ENCODE assay signal across 1 cellular context in genomic region chr1:178021955-178022354, GRCh38.
TF ChIP-seq lines count a peak whose summit lies in the region.

No MANE protein-coding gene starts in this region.

TF ChIP-seq in HepG2, 621 proteins besides CTCF, POLR2A, EP300 and RAD21 (continued from another document and continues in another):
- TF ChIP-seq TIGD3 (CRISPR knock-in tag; IDR thresholded peaks at IDR 0.05; ENCODE audit: borderline replicate concordance) (no peak), LCORL (IDR thresholded peaks at IDR 0.05) (no peak), LCORL (CRISPR knock-in tag; IDR thresholded peaks at IDR 0.05) (no peak), MEIS2 (CRISPR knock-in tag; IDR thresholded peaks at IDR 0.05) (peak; percentile 32; the same call in 1 of the 2 replicates), PREB (CRISPR knock-in tag; IDR thresholded peaks at IDR 0.05) (no peak), FOXP1 (IDR thresholded peaks at IDR 0.05) (no peak), FOXP1 (CRISPR knock-in tag; IDR thresholded peaks at IDR 0.05) (peak; percentile 13; the same call in 1 of the 2 replicates), SP140L (CRISPR knock-in tag; IDR thresholded peaks at IDR 0.05; ENCODE audit: borderline replicate concordance) (no peak), ZNF451 (CRISPR knock-in tag; IDR thresholded peaks at IDR 0.05) (no peak), POLR2G (IDR thresholded peaks at IDR 0.05; ENCODE audit: low read depth, low read length) (0 out of 2 replicates have a peak, but pooled peaks have one; percentile 31), RFX1 (IDR thresholded peaks at IDR 0.05) (no peak), ZNF589 (CRISPR knock-in tag; conservative IDR thresholded peaks at IDR 0.05) (no peak), THRA (CRISPR knock-in tag; IDR thresholded peaks at IDR 0.05; ENCODE audit: borderline replicate concordance) (no peak; the same call in 1 of the 2 replicates), ZNF687 (CRISPR knock-in tag; IDR thresholded peaks at IDR 0.05) (no peak), HOXA3 (CRISPR knock-in tag; IDR thresholded peaks at IDR 0.05) (peak; percentile 23; the same call in 1 of the 2 replicates), ETV6 (CRISPR knock-in tag; conservative IDR thresholded peaks at IDR 0.05) (no peak), ZNF136 (CRISPR knock-in tag; IDR thresholded peaks at IDR 0.05; ENCODE audit: low read depth) (no peak), EHMT2 (IDR thresholded peaks at IDR 0.05; ENCODE audit: borderline replicate concordance, low read depth, low read length) (peak; percentile 86; the same call in 1 of the 2 replicates), REPIN1 (CRISPR knock-in tag; IDR thresholded peaks at IDR 0.05; ENCODE audit: borderline replicate concordance, low read depth) (peak; percentile 51; the same call in 1 of the 2 replicates), ZNF432 (CRISPR knock-in tag; IDR thresholded peaks at IDR 0.05; ENCODE audit: borderline replicate concordance) (no peak), HDAC1 (CRISPR knock-in tag; IDR thresholded peaks at IDR 0.05) (peak; percentile 61), DDIT3 (CRISPR knock-in tag; IDR thresholded peaks at IDR 0.05) (no peak), ELF1 (CRISPR knock-in tag; IDR thresholded peaks at IDR 0.05) (no peak; the same call in 1 of the 2 replicates), ARID3A (IDR thresholded peaks at IDR 0.05; ENCODE audit: low read depth, low read length) (0 out of 2 replicates have a peak, but pooled peaks have one; percentile 36), ADNP (CRISPR knock-in tag; IDR thresholded peaks at IDR 0.05) (no peak), ZZZ3 (CRISPR knock-in tag; IDR thresholded peaks at IDR 0.05; ENCODE audit: borderline replicate concordance) (no peak), ZNF773 (CRISPR knock-in tag; IDR thresholded peaks at IDR 0.05; ENCODE audit: borderline replicate concordance) (no peak), PPARG (CRISPR knock-in tag; conservative IDR thresholded peaks at IDR 0.05) (peak; percentile 95), JARID2 (CRISPR knock-in tag; IDR thresholded peaks at IDR 0.05; ENCODE audit: insufficient replicate concordance) (no peak), ZFP90 (CRISPR knock-in tag; IDR thresholded peaks at IDR 0.05; ENCODE audit: borderline replicate concordance) (no peak), ZNF781 (CRISPR knock-in tag; IDR thresholded peaks at IDR 0.05; ENCODE audit: borderline replicate concordance, not compliant biosample characterization) (no peak), ZNF598 (CRISPR knock-in tag; IDR thresholded peaks at IDR 0.05; ENCODE audit: borderline replicate concordance) (no peak), ZNF543 (CRISPR knock-in tag; IDR thresholded peaks at IDR 0.05) (no peak), ZNF253 (CRISPR knock-in tag; IDR thresholded peaks at IDR 0.05; ENCODE audit: borderline replicate concordance) (no peak), THAP8 (CRISPR knock-in tag; IDR thresholded peaks at IDR 0.05; ENCODE audit: borderline replicate concordance) (no peak), NFKB2 (CRISPR knock-in tag; IDR thresholded peaks at IDR 0.05; ENCODE audit: borderline replicate concordance) (no peak), STAT5B (CRISPR knock-in tag; IDR thresholded peaks at IDR 0.05) (no peak), ISL2 (CRISPR knock-in tag; IDR thresholded peaks at IDR 0.05) (peak; percentile 25; the same call in 1 of the 2 replicates), ATF1 (CRISPR knock-in tag; IDR thresholded peaks at IDR 0.05) (peak; percentile 61), NFATC3 (CRISPR knock-in tag; IDR thresholded peaks at IDR 0.05) (no peak), RFXAP (CRISPR knock-in tag; IDR thresholded peaks at IDR 0.05; ENCODE audit: borderline replicate concordance) (no peak)
- TF ChIP-seq, protein P1, sequence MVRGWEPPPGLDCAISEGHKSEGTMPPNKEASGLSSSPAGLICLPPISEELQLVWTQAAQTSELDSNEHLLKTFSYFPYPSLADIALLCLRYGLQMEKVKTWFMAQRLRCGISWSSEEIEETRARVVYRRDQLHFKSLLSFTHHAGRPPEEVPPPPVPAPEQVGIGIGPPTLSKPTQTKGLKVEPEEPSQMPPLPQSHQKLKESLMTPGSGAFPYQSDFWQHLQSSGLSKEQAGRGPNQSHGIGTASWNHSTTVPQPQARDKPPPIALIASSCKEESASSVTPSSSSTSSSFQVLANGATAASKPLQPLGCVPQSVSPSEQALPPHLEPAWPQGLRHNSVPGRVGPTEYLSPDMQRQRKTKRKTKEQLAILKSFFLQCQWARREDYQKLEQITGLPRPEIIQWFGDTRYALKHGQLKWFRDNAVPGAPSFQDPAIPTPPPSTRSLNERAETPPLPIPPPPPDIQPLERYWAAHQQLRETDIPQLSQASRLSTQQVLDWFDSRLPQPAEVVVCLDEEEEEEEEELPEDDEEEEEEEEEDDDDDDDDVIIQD (CRISPR knock-in tag; IDR thresholded peaks at IDR 0.05; ENCODE audit: low read depth): 0 out of 2 replicates have a peak, but pooled peaks have one; percentile 55
- TF ChIP-seq, protein P2, sequence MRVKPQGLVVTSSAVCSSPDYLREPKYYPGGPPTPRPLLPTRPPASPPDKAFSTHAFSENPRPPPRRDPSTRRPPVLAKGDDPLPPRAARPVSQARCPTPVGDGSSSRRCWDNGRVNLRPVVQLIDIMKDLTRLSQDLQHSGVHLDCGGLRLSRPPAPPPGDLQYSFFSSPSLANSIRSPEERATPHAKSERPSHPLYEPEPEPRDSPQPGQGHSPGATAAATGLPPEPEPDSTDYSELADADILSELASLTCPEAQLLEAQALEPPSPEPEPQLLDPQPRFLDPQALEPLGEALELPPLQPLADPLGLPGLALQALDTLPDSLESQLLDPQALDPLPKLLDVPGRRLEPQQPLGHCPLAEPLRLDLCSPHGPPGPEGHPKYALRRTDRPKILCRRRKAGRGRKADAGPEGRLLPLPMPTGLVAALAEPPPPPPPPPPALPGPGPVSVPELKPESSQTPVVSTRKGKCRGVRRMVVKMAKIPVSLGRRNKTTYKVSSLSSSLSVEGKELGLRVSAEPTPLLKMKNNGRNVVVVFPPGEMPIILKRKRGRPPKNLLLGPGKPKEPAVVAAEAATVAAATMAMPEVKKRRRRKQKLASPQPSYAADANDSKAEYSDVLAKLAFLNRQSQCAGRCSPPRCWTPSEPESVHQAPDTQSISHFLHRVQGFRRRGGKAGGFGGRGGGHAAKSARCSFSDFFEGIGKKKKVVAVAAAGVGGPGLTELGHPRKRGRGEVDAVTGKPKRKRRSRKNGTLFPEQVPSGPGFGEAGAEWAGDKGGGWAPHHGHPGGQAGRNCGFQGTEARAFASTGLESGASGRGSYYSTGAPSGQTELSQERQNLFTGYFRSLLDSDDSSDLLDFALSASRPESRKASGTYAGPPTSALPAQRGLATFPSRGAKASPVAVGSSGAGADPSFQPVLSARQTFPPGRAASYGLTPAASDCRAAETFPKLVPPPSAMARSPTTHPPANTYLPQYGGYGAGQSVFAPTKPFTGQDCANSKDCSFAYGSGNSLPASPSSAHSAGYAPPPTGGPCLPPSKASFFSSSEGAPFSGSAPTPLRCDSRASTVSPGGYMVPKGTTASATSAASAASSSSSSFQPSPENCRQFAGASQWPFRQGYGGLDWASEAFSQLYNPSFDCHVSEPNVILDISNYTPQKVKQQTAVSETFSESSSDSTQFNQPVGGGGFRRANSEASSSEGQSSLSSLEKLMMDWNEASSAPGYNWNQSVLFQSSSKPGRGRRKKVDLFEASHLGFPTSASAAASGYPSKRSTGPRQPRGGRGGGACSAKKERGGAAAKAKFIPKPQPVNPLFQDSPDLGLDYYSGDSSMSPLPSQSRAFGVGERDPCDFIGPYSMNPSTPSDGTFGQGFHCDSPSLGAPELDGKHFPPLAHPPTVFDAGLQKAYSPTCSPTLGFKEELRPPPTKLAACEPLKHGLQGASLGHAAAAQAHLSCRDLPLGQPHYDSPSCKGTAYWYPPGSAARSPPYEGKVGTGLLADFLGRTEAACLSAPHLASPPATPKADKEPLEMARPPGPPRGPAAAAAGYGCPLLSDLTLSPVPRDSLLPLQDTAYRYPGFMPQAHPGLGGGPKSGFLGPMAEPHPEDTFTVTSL (CRISPR knock-in tag; IDR thresholded peaks at IDR 0.05; ENCODE audit: borderline replicate concordance): peak; percentile 72; the same call in 1 of the 2 replicates
- TF ChIP-seq, protein P3, sequence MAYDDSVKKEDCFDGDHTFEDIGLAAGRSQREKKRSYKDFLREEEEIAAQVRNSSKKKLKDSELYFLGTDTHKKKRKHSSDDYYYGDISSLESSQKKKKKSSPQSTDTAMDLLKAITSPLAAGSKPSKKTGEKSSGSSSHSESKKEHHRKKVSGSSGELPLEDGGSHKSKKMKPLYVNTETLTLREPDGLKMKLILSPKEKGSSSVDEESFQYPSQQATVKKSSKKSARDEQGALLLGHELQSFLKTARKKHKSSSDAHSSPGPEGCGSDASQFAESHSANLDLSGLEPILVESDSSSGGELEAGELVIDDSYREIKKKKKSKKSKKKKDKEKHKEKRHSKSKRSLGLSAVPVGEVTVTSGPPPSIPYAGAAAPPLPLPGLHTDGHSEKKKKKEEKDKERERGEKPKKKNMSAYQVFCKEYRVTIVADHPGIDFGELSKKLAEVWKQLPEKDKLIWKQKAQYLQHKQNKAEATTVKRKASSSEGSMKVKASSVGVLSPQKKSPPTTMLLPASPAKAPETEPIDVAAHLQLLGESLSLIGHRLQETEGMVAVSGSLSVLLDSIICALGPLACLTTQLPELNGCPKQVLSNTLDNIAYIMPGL (CRISPR knock-in tag; IDR thresholded peaks at IDR 0.05; ENCODE audit: borderline replicate concordance in 1 of 2, low read depth in 1 of 2): peak in 1 of 2 experiments; percentile 13; a peak in 1 of 4 replicates
